ENCODE assay signal across 8 cellular contexts in genomic region chr10:97427571-97428179, GRCh38. TPM values are rescaled to one million over a fixed set of nuclear protein-coding genes. Genes with fewer than 3 reads are reported as not detected.
A peak's percentile ranks its signal among the peaks of the same experiment; 100 is the strongest.
DNase-seq lines count a peak whose midpoint lies in the region; ATAC-seq and TF ChIP-seq lines count a peak whose summit lies in the region.

No MANE protein-coding gene starts in this region.

- H3K9me3 ChIP-seq in duodenal mucosa (ENCODE audit: control insufficient read depth in 1 of 2, low read length in 2 of 2) (no peaks in the 10 kb centered on the region), mucosa of descending colon (no peaks in the 10 kb centered on the region)

- intact Hi-C loops in mucosa of descending colon (cut with DNase I, micrococcal nuclease) = no loop called here

- H3K9ac ChIP-seq in duodenal mucosa (ENCODE audit: low read depth in 1 of 2, low read length in 2 of 2) = peak overlapping the region; percentile 79 to 82

- no peak overlapping the region for H3K27ac ChIP-seq in duodenal mucosa (ENCODE audit: low read depth, low read length)

- TF ChIP-seq CTCF in mucosa of descending colon (IDR thresholded peaks at IDR 0.05) = no peak

- ATAC-seq in activated CD4-positive, CD25-positive, alpha-beta regulatory T cell treated with anti-CD3 and anti-CD28 coated beads, Interleukin-2, amount 50 U/mL, for 24 hours = peak; percentile 45 to 59
- peak; percentile 73 for ATAC-seq in mucosa of descending colon
- no peak for ATAC-seq in GM21529 (IDR thresholded peaks at IDR 0.05; ENCODE audit: unreplicated experiment)

- H3K4me3 ChIP-seq in duodenal mucosa (ENCODE audit: low read depth in 1 of 2, low read length in 2 of 2) (peak overlapping the region; percentile 96 to 99), mucosa of descending colon (no peak overlapping the region)

- H3K36me3 ChIP-seq in duodenal mucosa (ENCODE audit: control insufficient read depth in 1 of 2, insufficient read depth in 2 of 2, low read length in 2 of 2) (peaks cover 17 to 22% of the 10 kb centered on the region in 2 donors), mucosa of descending colon (ENCODE audit: low read depth) (no peaks in the 10 kb centered on the region)

- DNase-seq in activated CD4-positive, CD25-positive, alpha-beta regulatory T cell (lab: John Stamatoyannopoulos, UW) = no peak
- DNase-seq in RPMI7951 (ENCODE audit: low read depth) (peak; percentile 35), mucosa of descending colon (peak; percentile 79 to 86 (median 81)), midbrain (lab: John Stamatoyannopoulos, UW) (no peak)
- no peak for DNase-seq in activated CD8-positive, alpha-beta memory T cell treated with anti-CD3 and anti-CD28 coated beads, Interleukin-2, amount 50 U/mL, for 48 hours

- no peaks in the 10 kb centered on the region for H3K27me3 ChIP-seq in duodenal mucosa (ENCODE audit: control insufficient read depth in 1 of 2, insufficient read depth in 2 of 2, low read length in 2 of 2)

- H3K4me1 ChIP-seq in duodenal mucosa (ENCODE audit: control insufficient read depth in 1 of 2, insufficient read depth in 2 of 2, low read length in 2 of 2) (peaks cover 21 to 22% of the 10 kb centered on the region in 2 donors), mucosa of descending colon (ENCODE audit: low read depth) (peaks cover 25% of the 10 kb centered on the region)

RNA-seq across cellular contexts. Expression of gene PGAM1, which starts 1.7 kb away (rescaled TPM):
- 1,010 and 1,184 TPM in 2 replicates for total RNA-seq in RPMI7951 (2014; rRNA removed; shearing (Covaris generic))
- 100 to 1,000 TPM; 173 to 244 (median 186) TPM for total RNA-seq in mucosa of descending colon

RNA-seq across cellular contexts. Expression of gene EXOSC1, which starts 18.1 kb away (rescaled TPM):
- total RNA-seq in RPMI7951 (2014; rRNA removed; shearing (Covaris generic)) = 55.6 and 61.5 TPM in 2 replicates
- total RNA-seq in mucosa of descending colon = 10 to 100 TPM; 20.7 to 30.9 (median 21.3) TPM

RNA-seq across cellular contexts. Expression of gene ZDHHC16, which starts 18.3 kb away (rescaled TPM):
- total RNA-seq in RPMI7951 (2014; rRNA removed; shearing (Covaris generic)) = 47.3 and 51.7 TPM in 2 replicates
- 10 to 100 TPM; 28.8 to 37.0 (median 29.5) TPM for total RNA-seq in mucosa of descending colon

RNA-seq across cellular contexts. Expression of gene RRP12, which starts 26.5 kb away (rescaled TPM):
- total RNA-seq in RPMI7951 (2014; rRNA removed; shearing (Covaris generic)) = 13.4 and 15.4 TPM in 2 replicates
- 10 to 100 TPM; 14.6 to 19.4 (median 16.9) TPM for total RNA-seq in mucosa of descending colon

Comparison
In these comparisons a context has a peak if more than half of its experiments do, and no peak if none do; other contexts are left out.
1. DNase-seq: peak in RPMI7951 (single experiment) and mucosa of descending colon (3 of 3); none in activated CD4-positive, CD25-positive, alpha-beta regulatory T cell (0 of 4), midbrain (single experiment) and activated CD8-positive, alpha-beta memory T cell treated with anti-CD3 and anti-CD28 coated beads, Interleukin-2, amount 50 U/mL, for 48 hours (single experiment).